Comparison of ENCODE assay signal across 10 cellular contexts in genomic region chr3:4314688-4315087, GRCh38. TPM values are rescaled to one million over a fixed set of nuclear protein-coding genes. Genes with fewer than 3 reads are reported as not detected.
DNase-seq lines count a peak whose midpoint lies in the region; ATAC-seq and TF ChIP-seq lines count a peak whose summit lies in the region.
"Had no signal": no experiment of that assay in that cellular context is flagged by ENCODE, and none has a peak within 500 bp of the region (broad histone marks: within the 10 kb centered on the region; RNA-seq: fewer than 3 reads in every experiment).

No MANE protein-coding gene starts in this region.

- no peak overlapping the region for H2AFZ ChIP-seq in MM.1S (ENCODE audit: low read length)
- H2AFZ ChIP-seq in osteoblast (ENCODE audit: low read length) = no peak overlapping the region

- H3K27me3 Mint-ChIP-seq in endodermal cell (ENCODE audit: insufficient read depth) = no peaks in the 10 kb centered on the region

- H4K20me1 ChIP-seq in MM.1S (ENCODE audit: insufficient read depth, low read length) = no peaks in the 10 kb centered on the region
- H4K20me1 ChIP-seq in osteoblast (ENCODE audit: insufficient read depth, low read length) = no peaks in the 10 kb centered on the region

- TF ChIP-seq CTCF in MM.1S (IDR thresholded peaks at IDR 0.05; ENCODE audit: low read length) (peak; percentile 32; the same call in 1 of the 2 replicates), endodermal cell (conservative IDR thresholded peaks at IDR 0.05) (peak; percentile 67), osteoblast (IDR thresholded peaks at IDR 0.05; ENCODE audit: extremely low read depth, low read depth, low read length) (peak; percentile 57)

- no peak overlapping the region for H3K27ac Mint-ChIP-seq in endodermal cell

- H3K9ac ChIP-seq in MM.1S (ENCODE audit: low read length) = no peak overlapping the region
- no peak overlapping the region for H3K9ac ChIP-seq in endodermal cell (ENCODE audit: extremely low read depth, low read length, poor library complexity, severe bottlenecking)

- no peaks in the 10 kb centered on the region for H3K79me2 ChIP-seq in MM.1S (ENCODE audit: low read length)
- no peaks in the 10 kb centered on the region for H3K79me2 ChIP-seq in osteoblast (ENCODE audit: insufficient read depth, low read length)

- H3K27ac ChIP-seq in MM.1S (ENCODE audit: low read length) (no peak overlapping the region), endodermal cell (ENCODE audit: low read depth, low read length) (no peak overlapping the region), osteoblast (ENCODE audit: low read depth, low read length) (no peak overlapping the region)
- H3K27ac ChIP-seq: neutrophil had no signal

- H3K4me3 ChIP-seq in MM.1S (ENCODE audit: low read length) (no peak overlapping the region), endodermal cell (ENCODE audit: low read length) (no peak overlapping the region), osteoblast (ENCODE audit: insufficient read depth, low read length) (no peak overlapping the region)

- no peaks in the 10 kb centered on the region for H3K9me3 Mint-ChIP-seq in endodermal cell

- H3K36me3 ChIP-seq in MM.1S (replicated peaks; ENCODE audit: insufficient read depth, low read length) (no peaks in the 10 kb centered on the region), endodermal cell (ENCODE audit: control insufficient read depth, insufficient read depth, low read length) (peaks cover 16% of the 10 kb centered on the region), osteoblast (ENCODE audit: insufficient read depth, low read length) (peaks cover 4% of the 10 kb centered on the region)
- H3K36me3 ChIP-seq: neutrophil had no signal

- no peak overlapping the region for H3K4me3 Mint-ChIP-seq in endodermal cell

- no peaks in the 10 kb centered on the region for H3F3A ChIP-seq in MM.1S (ENCODE audit: insufficient read depth, low read length)

- H3K36me3 Mint-ChIP-seq in endodermal cell (ENCODE audit: low read depth) = peaks cover 34% of the 10 kb centered on the region

- no peaks in the 10 kb centered on the region for H3K9me2 ChIP-seq in MM.1S (replicated peaks; ENCODE audit: insufficient read depth, low read length)

- H3K4me1 ChIP-seq in MM.1S (ENCODE audit: low read length) = no peaks in the 10 kb centered on the region
- H3K4me1 ChIP-seq in endodermal cell (ENCODE audit: control insufficient read depth, insufficient read depth, low read length) = no peaks in the 10 kb centered on the region
- peaks cover 2% of the 10 kb centered on the region for H3K4me1 ChIP-seq in osteoblast (ENCODE audit: insufficient read depth, low read length)

- peaks cover 9% of the 10 kb centered on the region for H3K4me1 Mint-ChIP-seq in endodermal cell

- WGBS in endodermal cell (ENCODE audit: insufficient coverage in 1 of 2, insufficient read length in 1 of 2), 2 experiments = 96% methylated on average over 2 of the region's 4 CpGs; no CpG with 5 or more reads in 1 of the 2 experiments

- H3K9me3 ChIP-seq in MM.1S (replicated peaks; ENCODE audit: insufficient read depth, low read length) (no peaks in the 10 kb centered on the region), endodermal cell (ENCODE audit: control insufficient read depth, low read length) (peaks cover 3% of the 10 kb centered on the region), osteoblast (ENCODE audit: low read depth, low read length) (no peaks in the 10 kb centered on the region)
- H3K9me3 ChIP-seq: neutrophil had no signal

- peak; percentile 32 for DNase-seq in ELR (ENCODE audit: low read depth)
- DNase-seq in MM.1S = no peak
- no peak for DNase-seq in endodermal cell
- no peak for DNase-seq in osteoblast (ENCODE audit: insufficient read length, low spot score, missing footprints)
- DNase-seq in stimulated activated naive CD4-positive, alpha-beta T cell (lab: John Stamatoyannopoulos, UW) = no peak
- DNase-seq: NCI-H1694; stimulated activated naive CD8-positive, alpha-beta T cell treated with anti-CD3 and anti-CD28 coated beads, Interleukin-15, Interleukin-2, amounts not matched to agents 100 U/mL and 50 U/mL, for 24 hours had no signal

- H3K4me2 ChIP-seq in MM.1S (ENCODE audit: low read depth, low read length) (no peak overlapping the region), osteoblast (ENCODE audit: insufficient read depth, low read length) (no peak overlapping the region)

- no peaks in the 10 kb centered on the region for H3K27me3 ChIP-seq in MM.1S (replicated peaks; ENCODE audit: insufficient read depth, low read length)
- no peaks in the 10 kb centered on the region for H3K27me3 ChIP-seq in endodermal cell (ENCODE audit: control insufficient read depth, insufficient read depth, low read length, poor library complexity, severe bottlenecking)
- H3K27me3 ChIP-seq in osteoblast (ENCODE audit: insufficient read depth, low read length) = no peaks in the 10 kb centered on the region
- H3K27me3 ChIP-seq: neutrophil had no signal

- ATAC-seq in GM18520 (IDR thresholded peaks at IDR 0.05; ENCODE audit: unreplicated experiment) = no peak
- ATAC-seq in GM21717 (IDR thresholded peaks at IDR 0.05; ENCODE audit: unreplicated experiment) = no peak
- ATAC-seq: stimulated activated naive CD8-positive, alpha-beta T cell treated with anti-CD3 and anti-CD28 coated beads, Interleukin-15, Interleukin-2, amounts not matched to agents 100 U/mL and 50 U/mL, for 24 hours had no signal

RNA-seq across cellular contexts. Expression of gene SETMAR, which starts 11.5 kb away (rescaled TPM):
- total RNA-seq in endodermal cell = 10 to 100 TPM; 18.8 to 20.9 TPM
- polyA plus RNA-seq in endodermal cell (2013, experiment 1 of 2) = 31.0 TPM
- 29.1 TPM for polyA plus RNA-seq in endodermal cell (2013, experiment 2 of 2)
- total RNA-seq in osteoblast = 11.9 and 13.0 TPM in 2 replicates
